Comparison of ENCODE assay signal across 8 cellular contexts in the genomic region with DNA sequence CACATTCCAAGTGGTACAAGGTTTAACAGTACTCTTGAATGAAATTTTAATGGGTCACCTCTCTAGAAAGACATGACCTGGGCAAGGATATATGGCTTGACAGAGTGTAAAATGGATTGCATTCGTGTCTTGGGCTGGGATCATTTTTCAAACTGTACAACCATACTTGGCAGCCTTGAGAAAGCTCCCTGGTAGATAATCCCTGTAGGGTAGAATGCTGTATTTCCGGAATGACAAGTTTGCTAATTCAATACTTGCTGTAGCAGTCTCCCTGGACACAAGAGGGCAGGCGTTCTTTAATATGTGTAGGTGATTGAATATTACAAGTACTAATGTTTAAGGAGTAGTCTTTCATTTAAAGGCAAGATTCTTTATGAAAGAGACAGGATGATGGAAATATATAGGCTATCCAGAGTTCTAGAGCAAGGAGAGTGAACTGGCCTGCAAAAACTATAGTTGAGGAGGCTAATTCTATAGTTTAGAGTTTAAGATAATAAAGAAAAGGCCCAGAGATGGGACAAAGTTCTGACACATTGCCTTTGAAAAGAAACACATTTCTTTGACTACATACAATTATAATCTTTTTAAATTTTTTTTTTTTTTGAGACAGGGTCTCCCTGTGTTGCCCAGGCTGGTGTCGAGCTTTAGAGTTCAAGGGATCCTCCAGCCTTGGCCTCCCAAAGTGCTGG.
DNase-seq lines count a peak whose midpoint lies in the region; TF ChIP-seq lines count a peak whose summit lies in the region.

No MANE protein-coding gene starts in this region.

- TF ChIP-seq CTCF in GM12874 (IDR thresholded peaks at IDR 0.05; ENCODE audit: insufficient read depth, low read depth, low read length) (peak; percentile 43; the same call in 1 of the 2 replicates), WI38 (IDR thresholded peaks at IDR 0.05; ENCODE audit: low read depth, low read length) (0 out of 2 replicates have a peak, but pooled peaks have one; percentile 9)

- no peak overlapping the region for H3K4me3 ChIP-seq in WI38 (ENCODE audit: low read depth, low read length)

- peak; percentile 1 for DNase-seq in NCI-H1092 (lab: John Stamatoyannopoulos, UW)
- peak; percentile 70 for DNase-seq in islet precursor cell
- DNase-seq in NK-92 (lab: John Stamatoyannopoulos, UW; ENCODE audit: unreplicated experiment) = no peak
- DNase-seq in anterior cingulate cortex (lab: John Stamatoyannopoulos, UW) = no peak
- no peak for DNase-seq in NCI-H1694 treated with DMSO at 0.1 percent for 48 hours (lab: John Stamatoyannopoulos, UW)
- no peak for DNase-seq in epidermal melanocyte (ENCODE audit: insufficient read length, low spot score)

Comparison
In these comparisons a context has a peak if more than half of its experiments do, and no peak if none do; other contexts are left out.
1. DNase-seq: peak in NCI-H1092 (single experiment) and islet precursor cell (single experiment); none in NK-92 (single experiment), anterior cingulate cortex (0 of 58), NCI-H1694 treated with DMSO at 0.1 percent for 48 hours (single experiment) and epidermal melanocyte (single experiment).